16 cellular contexts compared by ENCODE assay signal in the genomic region with DNA sequence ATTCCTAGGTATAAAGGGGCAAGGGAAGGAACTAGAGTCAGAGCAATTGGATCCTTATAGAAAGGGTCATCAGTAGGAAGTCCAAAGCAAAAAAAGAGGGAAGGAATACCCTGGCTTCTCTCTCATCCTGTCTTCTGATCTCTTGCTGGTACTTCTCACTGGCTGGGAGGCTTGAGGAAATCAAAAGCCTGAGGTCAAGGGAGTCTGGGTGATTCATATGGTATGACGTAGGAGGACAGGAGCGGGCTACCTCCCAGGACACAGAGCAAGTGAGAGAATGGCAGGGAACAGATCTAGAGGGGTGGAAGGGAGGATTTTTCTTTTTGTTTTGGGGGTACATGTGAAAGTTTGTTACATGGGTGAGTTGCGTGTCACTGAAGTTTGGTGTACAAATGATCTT.
"Had no signal": no experiment of that assay in that cellular context is flagged by ENCODE, and none has a peak within 500 bp of the region (broad histone marks: within the 10 kb centered on the region; RNA-seq: fewer than 3 reads in every experiment).

No MANE protein-coding gene starts in this region.

- DNase-seq: activated CD4-positive, alpha-beta T cell treated with anti-CD3 and anti-CD28 coated beads, Interleukin-2, amount 50 U/mL, for 48 hours; activated gamma-delta T cell; left lung; mammary epithelial cell; mucosa of descending colon; naive B cell; right cardiac atrium; stimulated activated naive CD8-positive, alpha-beta T cell treated with anti-CD3 and anti-CD28 coated beads, Interleukin-15, Interleukin-2, amounts not matched to agents 100 U/mL and 50 U/mL, for 24 hours; T-helper 2 cell had no signal

- H3K27me3 ChIP-seq: hepatocyte, left lung, tibial nerve, vagina had no signal

- H3K4me3 ChIP-seq: coronary artery, hepatocyte, left lung, mucosa of descending colon, skin epidermis, tibial nerve, vagina had no signal

- FAIRE-seq: endometrium, islet of Langerhans had no signal

- H3K36me3 ChIP-seq: left lung, tibial nerve, vagina had no signal
